In genomic region chr2:62706721-62707516, GRCh38 we compare ENCODE assay signal across 8 cellular contexts. TPM values are rescaled to one million over a fixed set of nuclear protein-coding genes. Genes with fewer than 3 reads are reported as not detected.
DNase-seq lines count a peak whose midpoint lies in the region; ATAC-seq and TF ChIP-seq lines count a peak whose summit lies in the region.

No MANE protein-coding gene starts in this region.

- peaks cover 9% of the 10 kb centered on the region for H4K20me1 ChIP-seq in Loucy (ENCODE audit: insufficient read depth, low read length, poor library complexity, severe bottlenecking)

- TF ChIP-seq CTCF in Loucy (conservative IDR thresholded peaks at IDR 0.05; ENCODE audit: low read length) = no peak

- peaks cover 15 to 38% (median 32%) of the 10 kb centered on the region in 4 donors for H3K4me1 Mint-ChIP-seq in CD4-positive, CD25-positive, alpha-beta regulatory T cell
- H3K4me1 Mint-ChIP-seq in natural killer cell treated with Interleukin-12 subunit alpha and Interleukin-12 subunit beta and Interleukin-15 and Interleukin-18, amount 100 ng/mL, for 72 hours (ENCODE audit: low read depth in 2 of 2) = peaks cover 26 to 31% of the 10 kb centered on the region in 2 donors

- H3K36me3 Mint-ChIP-seq in CD4-positive, CD25-positive, alpha-beta regulatory T cell = peaks cover 8% of the 10 kb centered on the region
- H3K36me3 Mint-ChIP-seq in natural killer cell treated with Interleukin-12 subunit alpha and Interleukin-12 subunit beta and Interleukin-15 and Interleukin-18, amount 100 ng/mL, for 72 hours = peaks cover 9% of the 10 kb centered on the region

- H2AFZ ChIP-seq in Loucy (ENCODE audit: low read length) = peak overlapping the region; percentile 69

- peak overlapping the region; percentile 79 for H3K4me2 ChIP-seq in Loucy (ENCODE audit: low read depth, low read length, poor library complexity, severe bottlenecking)

- no peak for ATAC-seq in CD4-positive, CD25-positive, alpha-beta regulatory T cell (ENCODE audit: low read depth in 2 of 2)
- no peak for ATAC-seq in natural killer cell treated with Interleukin-12 subunit alpha and Interleukin-12 subunit beta and Interleukin-15 and Interleukin-18, amount 100 ng/mL, for 72 hours

- H3K27ac Mint-ChIP-seq in CD4-positive, CD25-positive, alpha-beta regulatory T cell = peak overlapping the region in 2 of 3 donors; percentile 77 to 88
- peak overlapping the region; percentile 55 to 75 for H3K27ac Mint-ChIP-seq in natural killer cell treated with Interleukin-12 subunit alpha and Interleukin-12 subunit beta and Interleukin-15 and Interleukin-18, amount 100 ng/mL, for 72 hours

- no peaks in the 10 kb centered on the region for H3K27me3 ChIP-seq in CD4-positive, CD25-positive, alpha-beta regulatory T cell (ENCODE audit: control insufficient read depth, insufficient read depth, low read length)
- H3K27me3 ChIP-seq in Loucy (ENCODE audit: insufficient read depth, low read length, poor library complexity, severe bottlenecking) = no peaks in the 10 kb centered on the region

- H3K79me2 ChIP-seq in Loucy (ENCODE audit: insufficient read depth, low read length) = peaks cover 53% of the 10 kb centered on the region

- peak overlapping the region; percentile 80 for H3K4me3 ChIP-seq in CD4-positive, CD25-positive, alpha-beta regulatory T cell (ENCODE audit: low read depth, low read length)
- peak overlapping the region; percentile 88 for H3K4me3 ChIP-seq in Loucy (ENCODE audit: low read length, poor library complexity, severe bottlenecking)

- H3K27me3 Mint-ChIP-seq in CD4-positive, CD25-positive, alpha-beta regulatory T cell = peaks cover 19% of the 10 kb centered on the region
- H3K27me3 Mint-ChIP-seq in natural killer cell treated with Interleukin-12 subunit alpha and Interleukin-12 subunit beta and Interleukin-15 and Interleukin-18, amount 100 ng/mL, for 72 hours = peaks cover 0 to 4% of the 10 kb centered on the region in 2 donors

- H3K36me3 ChIP-seq in CD4-positive, CD25-positive, alpha-beta regulatory T cell (ENCODE audit: control insufficient read depth, insufficient read depth, low read length) = no peaks in the 10 kb centered on the region
- no peaks in the 10 kb centered on the region for H3K36me3 ChIP-seq in Loucy (ENCODE audit: insufficient read depth, low read length)

- H3K27ac ChIP-seq in CD4-positive, CD25-positive, alpha-beta regulatory T cell (ENCODE audit: insufficient read depth, low read length, poor library complexity, severe bottlenecking) = no peak overlapping the region

- no peaks in the 10 kb centered on the region for H3K9me3 ChIP-seq in CD4-positive, CD25-positive, alpha-beta regulatory T cell (ENCODE audit: control insufficient read depth in 2 of 2, low read length in 2 of 2)
- no peaks in the 10 kb centered on the region for H3K9me3 ChIP-seq in Loucy (ENCODE audit: insufficient read depth, low read depth, low read length)

- no peaks in the 10 kb centered on the region for H3F3A ChIP-seq in Loucy (ENCODE audit: low read depth)

- peaks cover 27% of the 10 kb centered on the region for H3K4me1 ChIP-seq in CD4-positive, CD25-positive, alpha-beta regulatory T cell (ENCODE audit: control insufficient read depth, insufficient read depth, low read length, poor library complexity, severe bottlenecking)
- H3K4me1 ChIP-seq in Loucy (ENCODE audit: insufficient read depth, low read length, poor library complexity, severe bottlenecking) = peaks cover 59% of the 10 kb centered on the region

- peak overlapping the region; percentile 96 to 100 (median 98) for H3K4me3 Mint-ChIP-seq in CD4-positive, CD25-positive, alpha-beta regulatory T cell
- peak overlapping the region; percentile 89 for H3K4me3 Mint-ChIP-seq in natural killer cell treated with Interleukin-12 subunit alpha and Interleukin-12 subunit beta and Interleukin-15 and Interleukin-18, amount 100 ng/mL, for 72 hours

- no peaks in the 10 kb centered on the region for H3K9me2 ChIP-seq in Loucy (replicated peaks; ENCODE audit: low read depth, low read length)

- peak overlapping the region; percentile 75 for H3K9ac ChIP-seq in Loucy (ENCODE audit: low read depth, low read length, poor library complexity, severe bottlenecking)

- DNase-seq in CD4-positive, CD25-positive, alpha-beta regulatory T cell = no peak
- DNase-seq in cerebellar cortex (ENCODE audit: low spot score) = peak; percentile 43
- no peak for DNase-seq in natural killer cell treated with Interleukin-12 subunit alpha and Interleukin-12 subunit beta and Interleukin-15 and Interleukin-18, amount 100 ng/mL, for 72 hours (ENCODE audit: low spot score)
- no peak for DNase-seq in COLO668 (lab: John Stamatoyannopoulos, UW; ENCODE audit: unreplicated experiment)
- no peak for DNase-seq in T1000 (lab: John Stamatoyannopoulos, UW)
- no peak for DNase-seq in central memory CD4-positive, alpha-beta T cell
- no peak for DNase-seq in AML-193 (lab: John Stamatoyannopoulos, UW)

- H3K9me3 Mint-ChIP-seq in CD4-positive, CD25-positive, alpha-beta regulatory T cell = no peaks in the 10 kb centered on the region
- no peaks in the 10 kb centered on the region for H3K9me3 Mint-ChIP-seq in natural killer cell treated with Interleukin-12 subunit alpha and Interleukin-12 subunit beta and Interleukin-15 and Interleukin-18, amount 100 ng/mL, for 72 hours

RNA-seq across cellular contexts. Expression of gene EHBP1, which starts 1.4 kb away (rescaled TPM):
- 25.6 TPM for total RNA-seq in CD4-positive, CD25-positive, alpha-beta regulatory T cell
- polyA plus RNA-seq in CD4-positive, CD25-positive, alpha-beta regulatory T cell = 10 to 100 TPM in 2 of 4 donors, 1 to 10 TPM in 2; 8.5 to 17.6 (median 10.0) TPM
- 10 to 100 TPM; 23.7 to 34.3 TPM for total RNA-seq in natural killer cell treated with Interleukin-12 subunit alpha and Interleukin-12 subunit beta and Interleukin-15 and Interleukin-18, amount 100 ng/mL, for 72 hours
